23 cellular contexts compared by ENCODE assay signal in genomic region chr12:10801727-10802126, GRCh38. TPM values are rescaled to one million over a fixed set of nuclear protein-coding genes. Genes with fewer than 3 reads are reported as not detected.
A peak's percentile ranks its signal among the peaks of the same experiment; 100 is the strongest.
DNase-seq lines count a peak whose midpoint lies in the region; ATAC-seq, FAIRE-seq and TF ChIP-seq lines count a peak whose summit lies in the region.
"Had no signal": no experiment of that assay in that cellular context is flagged by ENCODE, and none has a peak within 500 bp of the region (broad histone marks: within the 10 kb centered on the region; RNA-seq: fewer than 3 reads in every experiment).

No MANE protein-coding gene starts in this region.

- no peak overlapping the region for H3K4me2 ChIP-seq in SK-N-SH

- no peak overlapping the region for H3K4me3 ChIP-seq in HUES48 (ENCODE audit: low read depth, low read length)
- H3K4me3 ChIP-seq in bronchial epithelial cell (ENCODE audit: low read depth, low read length): no peak overlapping the region
- H3K4me3 ChIP-seq in SK-N-SH (ENCODE audit: low read depth in 2 of 2, low read length in 1 of 2): no peak overlapping the region
- H3K4me3 ChIP-seq: GM12878 had no signal

- no peaks in the 10 kb centered on the region for H3K27me3 ChIP-seq in HUES48 (ENCODE audit: control insufficient read depth, insufficient read depth, low read length)
- peaks cover 2% of the 10 kb centered on the region for H3K27me3 ChIP-seq in bronchial epithelial cell (ENCODE audit: control insufficient read depth, insufficient read depth, low read length)
- peaks cover 3% of the 10 kb centered on the region; the same call in 1 of the 2 replicates for H3K27me3 ChIP-seq in SK-N-SH (ENCODE audit: insufficient read depth)

- H3K4me1 ChIP-seq in HUES48 (ENCODE audit: control insufficient read depth, insufficient read depth, low read length): peaks cover 24% of the 10 kb centered on the region
- no peaks in the 10 kb centered on the region for H3K4me1 ChIP-seq in SK-N-SH (ENCODE audit: control insufficient read depth in 1 of 2, insufficient read depth in 2 of 2, low read depth in 1 of 2, low read length in 1 of 2)
- H3K4me1 ChIP-seq: BE2C had no signal

- no peak overlapping the region for H3K9ac ChIP-seq in HUES48 (ENCODE audit: low read depth, low read length)
- H3K9ac ChIP-seq in SK-N-SH: no peak overlapping the region

- peak; percentile 7 for FAIRE-seq in bronchial epithelial cell (lab: Jason Lieb, UNC)
- FAIRE-seq: A204.1, GM12878, H54 had no signal

- DNase-seq in bronchial epithelial cell (ENCODE audit: low read depth) (no peak), iPS-NIHi7 (ENCODE audit: extremely low spot score) (peak; percentile 17), SK-N-SH (no peak)
- DNase-seq: ACHN; BE2C; C1 segment of cervical spinal cord; CD4-positive, CD25-positive, alpha-beta regulatory T cell; CD8-positive, alpha-beta memory T cell; COR-L47; DMS 273 treated with DMSO at 0.1 percent for 48 hours; DMS53; DND-41; EL; HFFc6 had no signal

- no peak for TF ChIP-seq RAD21 in SK-N-SH (IDR thresholded peaks at IDR 0.05; ENCODE audit: low read length)

- no peak for ATAC-seq in GM19467 (IDR thresholded peaks at IDR 0.05; ENCODE audit: unreplicated experiment)
- ATAC-seq in HG02981 (IDR thresholded peaks at IDR 0.05; ENCODE audit: unreplicated experiment): no peak
- no peak for ATAC-seq in HG03442 (IDR thresholded peaks at IDR 0.05; ENCODE audit: unreplicated experiment)
- ATAC-seq: GM12878, HCT116 had no signal

- H3K36me3 ChIP-seq in HUES48 (ENCODE audit: control insufficient read depth, insufficient read depth, low read length) (no peaks in the 10 kb centered on the region), bronchial epithelial cell (ENCODE audit: control insufficient read depth, insufficient read depth, low read length) (no peaks in the 10 kb centered on the region), SK-N-SH (replicated peaks in 1 of 2; ENCODE audit: control insufficient read depth in 1 of 2, insufficient read depth in 2 of 2, low read length in 1 of 2) (no peaks in the 10 kb centered on the region)
- H3K36me3 ChIP-seq: BE2C had no signal

- TF ChIP-seq EP300 in SK-N-SH (IDR thresholded peaks at IDR 0.05; ENCODE audit: borderline replicate concordance in 1 of 2, low read depth in 1 of 2, low read length in 1 of 2): no peak

- POLR2A ChIA-PET in SK-N-SH (lab: Yijun Ruan, JAX): no interaction called here

- H3K79me2 ChIP-seq in SK-N-SH (ENCODE audit: insufficient read depth): no peaks in the 10 kb centered on the region

- H2AFZ ChIP-seq in SK-N-SH (ENCODE audit: low read depth): no peak overlapping the region

- no peaks in the 10 kb centered on the region for H3K9me2 ChIP-seq in SK-N-SH

- no peaks in the 10 kb centered on the region for H4K20me1 ChIP-seq in SK-N-SH (ENCODE audit: insufficient read depth)

- H3K27ac ChIP-seq in HUES48 (ENCODE audit: low read depth, low read length) (peak overlapping the region; percentile 59), SK-N-SH (ENCODE audit: low read depth in 2 of 2, low read length in 1 of 2) (no peak overlapping the region)

- 6% methylated on average over 5 of the region's 5 CpGs for WGBS in SK-N-SH (ENCODE audit: low lambda C conversion rate)

- no peaks in the 10 kb centered on the region for H3F3A ChIP-seq in SK-N-SH (replicated peaks; ENCODE audit: insufficient read depth)

- H3K9me3 ChIP-seq in HUES48 (ENCODE audit: control insufficient read depth, insufficient read depth, low read length) (no peaks in the 10 kb centered on the region), SK-N-SH (no peaks in the 10 kb centered on the region)
- H3K9me3 ChIP-seq: BE2C had no signal

- no peak for TF ChIP-seq CTCF in bronchial epithelial cell (IDR thresholded peaks at IDR 0.05; ENCODE audit: insufficient read depth, low read length, severe bottlenecking)
- no peak for TF ChIP-seq CTCF in SK-N-SH (IDR thresholded peaks at IDR 0.05)

- CTCF ChIA-PET in SK-N-SH (lab: Yijun Ruan, JAX): interaction anchor here (1.0 kb wide), 1 partner anchor 398 kb away, joined by 4 read pairs; no protein-coding TSS in a partner anchor

TF ChIP-seq in SK-N-SH, 30 proteins besides CTCF, POLR2A, EP300 and RAD21:
- no peak for TF ChIP-seq GABPA (IDR thresholded peaks at IDR 0.05; ENCODE audit: low read depth)
- no peak for TF ChIP-seq YY1 (IDR thresholded peaks at IDR 0.05; ENCODE audit: low read depth)

RNA-seq across cellular contexts. Expression of gene TAS2R7, which starts 0.7 kb away (rescaled TPM):
- not detected in 2 replicates for total RNA-seq in bronchial epithelial cell
- polyA plus RNA-seq in SK-N-SH (2012; rRNA removed): not detected in 2 replicates
- not detected in 2 replicates for polyA plus RNA-seq in SK-N-SH (2012; cell fraction: cytosol; rRNA removed)
- not detected in 2 replicates for polyA plus RNA-seq in SK-N-SH (2012; cell fraction: nucleus; rRNA removed)
- total RNA-seq: CD4-positive, CD25-positive, alpha-beta regulatory T cell; CD8-positive, alpha-beta memory T cell; G401; GM12878; HFFc6 had no signal
- polyA plus RNA-seq: CD4-positive, CD25-positive, alpha-beta regulatory T cell; CD8-positive, alpha-beta memory T cell; GM12878 had no signal

RNA-seq across cellular contexts. Expression of gene TAS2R8, which starts 5.4 kb away (rescaled TPM):
- not detected in 2 replicates for total RNA-seq in bronchial epithelial cell
- polyA plus RNA-seq in SK-N-SH (2012; rRNA removed): not detected in 2 replicates
- not detected in 2 replicates for polyA plus RNA-seq in SK-N-SH (2012; cell fraction: cytosol; rRNA removed)
- polyA plus RNA-seq in SK-N-SH (2012; cell fraction: nucleus; rRNA removed): 0.12 TPM in 1 of 2 replicates, not detected in the other
- total RNA-seq: CD4-positive, CD25-positive, alpha-beta regulatory T cell; CD8-positive, alpha-beta memory T cell; G401; GM12878; HFFc6 had no signal
- polyA plus RNA-seq: CD4-positive, CD25-positive, alpha-beta regulatory T cell; CD8-positive, alpha-beta memory T cell; GM12878 had no signal

RNA-seq across cellular contexts. Expression of gene TAS2R9, which starts 8.2 kb away (rescaled TPM):
- not detected in 2 replicates for total RNA-seq in bronchial epithelial cell
- not detected in 2 replicates for polyA plus RNA-seq in SK-N-SH (2012; rRNA removed)
- not detected in 2 replicates for polyA plus RNA-seq in SK-N-SH (2012; cell fraction: cytosol; rRNA removed)
- 0.15 and 0.18 TPM in 2 replicates for polyA plus RNA-seq in SK-N-SH (2012; cell fraction: nucleus; rRNA removed)
- total RNA-seq: CD4-positive, CD25-positive, alpha-beta regulatory T cell; CD8-positive, alpha-beta memory T cell; G401; HFFc6 had no signal
- polyA plus RNA-seq: CD8-positive, alpha-beta memory T cell had no signal

RNA-seq across cellular contexts. Expression of gene TAS2R10, which starts 24.4 kb away (rescaled TPM):
- 0.26 TPM in 2 replicates for total RNA-seq in bronchial epithelial cell
- polyA plus RNA-seq in SK-N-SH (2012; rRNA removed): 0.16 and 0.21 TPM in 2 replicates
- polyA plus RNA-seq in SK-N-SH (2012; cell fraction: cytosol; rRNA removed): 0.04 TPM in 1 of 2 replicates, not detected in the other
- polyA plus RNA-seq in SK-N-SH (2012; cell fraction: nucleus; rRNA removed): 0.61 and 1.8 TPM in 2 replicates
- total RNA-seq: CD4-positive, CD25-positive, alpha-beta regulatory T cell; G401 had no signal
- polyA plus RNA-seq: CD4-positive, CD25-positive, alpha-beta regulatory T cell; CD8-positive, alpha-beta memory T cell had no signal

RNA-seq across cellular contexts. Expression of gene PRR4, which starts 47.5 kb away (rescaled TPM):
- 0.53 TPM in 1 of 2 replicates, not detected in the other for total RNA-seq in bronchial epithelial cell
- 3.9 and 4.3 TPM in 2 replicates for polyA plus RNA-seq in SK-N-SH (2012; rRNA removed)
- polyA plus RNA-seq in SK-N-SH (2012; cell fraction: cytosol; rRNA removed): 1.4 and 2.5 TPM in 2 replicates
- 15.3 and 23.2 TPM in 2 replicates for polyA plus RNA-seq in SK-N-SH (2012; cell fraction: nucleus; rRNA removed)
